Comparison of ENCODE assay signal across 1 cellular context in the genomic region with DNA sequence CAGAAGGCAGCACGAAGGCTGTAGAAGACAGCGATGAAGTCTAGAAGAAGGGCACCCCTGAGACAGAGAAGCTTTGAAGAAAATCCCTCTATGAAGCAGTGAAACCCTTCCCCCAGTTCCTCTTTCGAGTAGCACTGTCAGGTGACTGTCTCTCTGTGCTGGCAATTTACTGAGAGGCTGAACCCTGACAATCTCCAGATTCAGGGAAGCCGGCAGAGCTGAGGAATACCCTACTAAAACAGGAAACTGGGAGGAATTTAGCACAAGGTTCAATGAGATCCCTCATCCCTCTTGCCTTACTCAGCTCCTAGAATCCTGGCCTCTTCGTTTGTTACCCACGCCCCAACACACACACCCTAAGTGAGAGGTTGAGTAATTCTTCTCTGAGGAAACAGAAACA.
TF ChIP-seq lines count a peak whose summit lies in the region.

No MANE protein-coding gene starts in this region.

TF ChIP-seq in GM12878, 131 proteins besides CTCF, POLR2A, EP300 and RAD21 (continued from another document):
- TF ChIP-seq MTA2 (IDR thresholded peaks at IDR 0.05; ENCODE audit: low read depth) (no peak), RB1 (IDR thresholded peaks at IDR 0.05; ENCODE audit: borderline replicate concordance) (no peak), BHLHE40 (IDR thresholded peaks at IDR 0.05; ENCODE audit: borderline replicate concordance in 1 of 2, low read depth in 2 of 2, low read length in 1 of 2) (peak in 1 of 2 experiments; percentile 56; a peak in 2 of 4 replicates), SMC3 (IDR thresholded peaks at IDR 0.05; ENCODE audit: borderline replicate concordance, low read length) (no peak), RFX5 (IDR thresholded peaks at IDR 0.05; ENCODE audit: low read depth, low read length) (no peak), DPF2 (IDR thresholded peaks at IDR 0.05) (0 out of 2 replicates have a peak, but pooled peaks have one; percentile 21), TBL1XR1 (IDR thresholded peaks at IDR 0.05; ENCODE audit: low read depth, low read length) (no peak), ZNF207 (IDR thresholded peaks at IDR 0.05; ENCODE audit: borderline replicate concordance) (no peak), RAD51 (IDR thresholded peaks at IDR 0.05) (peak; percentile 71), SRF (IDR thresholded peaks at IDR 0.05; ENCODE audit: low read depth in 2 of 2, low read length in 2 of 2) (no peak), SPI1 (IDR thresholded peaks at IDR 0.05; ENCODE audit: borderline replicate concordance, insufficient read depth, low read depth, low read length) (peak; percentile 92), CHD4 (IDR thresholded peaks at IDR 0.05) (no peak), IKZF2 (IDR thresholded peaks at IDR 0.05) (peak in 1 of 2 experiments; percentile 13; a peak in 1 of 4 replicates)
- TF ChIP-seq, protein P1, sequence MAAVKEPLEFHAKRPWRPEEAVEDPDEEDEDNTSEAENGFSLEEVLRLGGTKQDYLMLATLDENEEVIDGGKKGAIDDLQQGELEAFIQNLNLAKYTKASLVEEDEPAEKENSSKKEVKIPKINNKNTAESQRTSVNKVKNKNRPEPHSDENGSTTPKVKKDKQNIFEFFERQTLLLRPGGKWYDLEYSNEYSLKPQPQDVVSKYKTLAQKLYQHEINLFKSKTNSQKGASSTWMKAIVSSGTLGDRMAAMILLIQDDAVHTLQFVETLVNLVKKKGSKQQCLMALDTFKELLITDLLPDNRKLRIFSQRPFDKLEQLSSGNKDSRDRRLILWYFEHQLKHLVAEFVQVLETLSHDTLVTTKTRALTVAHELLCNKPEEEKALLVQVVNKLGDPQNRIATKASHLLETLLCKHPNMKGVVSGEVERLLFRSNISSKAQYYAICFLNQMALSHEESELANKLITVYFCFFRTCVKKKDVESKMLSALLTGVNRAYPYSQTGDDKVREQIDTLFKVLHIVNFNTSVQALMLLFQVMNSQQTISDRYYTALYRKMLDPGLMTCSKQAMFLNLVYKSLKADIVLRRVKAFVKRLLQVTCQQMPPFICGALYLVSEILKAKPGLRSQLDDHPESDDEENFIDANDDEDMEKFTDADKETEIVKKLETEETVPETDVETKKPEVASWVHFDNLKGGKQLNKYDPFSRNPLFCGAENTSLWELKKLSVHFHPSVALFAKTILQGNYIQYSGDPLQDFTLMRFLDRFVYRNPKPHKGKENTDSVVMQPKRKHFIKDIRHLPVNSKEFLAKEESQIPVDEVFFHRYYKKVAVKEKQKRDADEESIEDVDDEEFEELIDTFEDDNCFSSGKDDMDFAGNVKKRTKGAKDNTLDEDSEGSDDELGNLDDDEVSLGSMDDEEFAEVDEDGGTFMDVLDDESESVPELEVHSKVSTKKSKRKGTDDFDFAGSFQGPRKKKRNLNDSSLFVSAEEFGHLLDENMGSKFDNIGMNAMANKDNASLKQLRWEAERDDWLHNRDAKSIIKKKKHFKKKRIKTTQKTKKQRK (IDR thresholded peaks at IDR 0.05; ENCODE audit: low read depth, low read length): no peak
- TF ChIP-seq, protein P2, sequence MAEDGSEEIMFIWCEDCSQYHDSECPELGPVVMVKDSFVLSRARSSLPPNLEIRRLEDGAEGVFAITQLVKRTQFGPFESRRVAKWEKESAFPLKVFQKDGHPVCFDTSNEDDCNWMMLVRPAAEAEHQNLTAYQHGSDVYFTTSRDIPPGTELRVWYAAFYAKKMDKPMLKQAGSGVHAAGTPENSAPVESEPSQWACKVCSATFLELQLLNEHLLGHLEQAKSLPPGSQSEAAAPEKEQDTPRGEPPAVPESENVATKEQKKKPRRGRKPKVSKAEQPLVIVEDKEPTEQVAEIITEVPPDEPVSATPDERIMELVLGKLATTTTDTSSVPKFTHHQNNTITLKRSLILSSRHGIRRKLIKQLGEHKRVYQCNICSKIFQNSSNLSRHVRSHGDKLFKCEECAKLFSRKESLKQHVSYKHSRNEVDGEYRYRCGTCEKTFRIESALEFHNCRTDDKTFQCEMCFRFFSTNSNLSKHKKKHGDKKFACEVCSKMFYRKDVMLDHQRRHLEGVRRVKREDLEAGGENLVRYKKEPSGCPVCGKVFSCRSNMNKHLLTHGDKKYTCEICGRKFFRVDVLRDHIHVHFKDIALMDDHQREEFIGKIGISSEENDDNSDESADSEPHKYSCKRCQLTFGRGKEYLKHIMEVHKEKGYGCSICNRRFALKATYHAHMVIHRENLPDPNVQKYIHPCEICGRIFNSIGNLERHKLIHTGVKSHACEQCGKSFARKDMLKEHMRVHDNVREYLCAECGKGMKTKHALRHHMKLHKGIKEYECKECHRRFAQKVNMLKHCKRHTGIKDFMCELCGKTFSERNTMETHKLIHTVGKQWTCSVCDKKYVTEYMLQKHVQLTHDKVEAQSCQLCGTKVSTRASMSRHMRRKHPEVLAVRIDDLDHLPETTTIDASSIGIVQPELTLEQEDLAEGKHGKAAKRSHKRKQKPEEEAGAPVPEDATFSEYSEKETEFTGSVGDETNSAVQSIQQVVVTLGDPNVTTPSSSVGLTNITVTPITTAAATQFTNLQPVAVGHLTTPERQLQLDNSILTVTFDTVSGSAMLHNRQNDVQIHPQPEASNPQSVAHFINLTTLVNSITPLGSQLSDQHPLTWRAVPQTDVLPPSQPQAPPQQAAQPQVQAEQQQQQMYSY (CRISPR knock-in tag; IDR thresholded peaks at IDR 0.05): no peak
- TF ChIP-seq, protein P3, sequence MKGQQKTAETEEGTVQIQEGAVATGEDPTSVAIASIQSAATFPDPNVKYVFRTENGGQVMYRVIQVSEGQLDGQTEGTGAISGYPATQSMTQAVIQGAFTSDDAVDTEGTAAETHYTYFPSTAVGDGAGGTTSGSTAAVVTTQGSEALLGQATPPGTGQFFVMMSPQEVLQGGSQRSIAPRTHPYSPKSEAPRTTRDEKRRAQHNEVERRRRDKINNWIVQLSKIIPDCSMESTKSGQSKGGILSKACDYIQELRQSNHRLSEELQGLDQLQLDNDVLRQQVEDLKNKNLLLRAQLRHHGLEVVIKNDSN (IDR thresholded peaks at IDR 0.05; ENCODE audit: borderline replicate concordance, extremely low read length, insufficient read depth, low read depth, low read length): no peak
- TF ChIP-seq, protein P4, sequence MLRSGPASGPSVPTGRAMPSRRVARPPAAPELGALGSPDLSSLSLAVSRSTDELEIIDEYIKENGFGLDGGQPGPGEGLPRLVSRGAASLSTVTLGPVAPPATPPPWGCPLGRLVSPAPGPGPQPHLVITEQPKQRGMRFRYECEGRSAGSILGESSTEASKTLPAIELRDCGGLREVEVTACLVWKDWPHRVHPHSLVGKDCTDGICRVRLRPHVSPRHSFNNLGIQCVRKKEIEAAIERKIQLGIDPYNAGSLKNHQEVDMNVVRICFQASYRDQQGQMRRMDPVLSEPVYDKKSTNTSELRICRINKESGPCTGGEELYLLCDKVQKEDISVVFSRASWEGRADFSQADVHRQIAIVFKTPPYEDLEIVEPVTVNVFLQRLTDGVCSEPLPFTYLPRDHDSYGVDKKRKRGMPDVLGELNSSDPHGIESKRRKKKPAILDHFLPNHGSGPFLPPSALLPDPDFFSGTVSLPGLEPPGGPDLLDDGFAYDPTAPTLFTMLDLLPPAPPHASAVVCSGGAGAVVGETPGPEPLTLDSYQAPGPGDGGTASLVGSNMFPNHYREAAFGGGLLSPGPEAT (IDR thresholded peaks at IDR 0.05; ENCODE audit: low read depth): no peak
